Comparison of ENCODE assay signal across 13 cellular contexts in the genomic region with DNA sequence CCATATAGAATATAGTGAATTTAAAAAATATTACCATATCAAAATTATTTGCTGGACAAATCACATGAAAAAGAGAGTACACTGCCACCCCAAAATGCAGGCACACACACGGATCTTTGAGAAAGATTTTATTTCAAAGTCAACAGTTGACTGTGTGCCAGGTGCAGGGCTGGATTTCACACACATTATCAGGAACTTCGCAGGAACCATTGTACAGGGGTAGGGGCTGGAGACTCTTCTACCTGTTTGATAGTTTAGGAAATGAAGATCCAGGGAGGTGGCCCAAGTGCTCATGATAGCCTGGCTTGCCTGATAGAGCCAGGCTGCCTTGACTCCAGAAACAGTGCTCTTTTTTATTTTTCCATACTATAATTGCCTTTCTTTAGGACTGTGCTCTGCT.
"Had no signal": no experiment of that assay in that cellular context is flagged by ENCODE, and none has a peak within 500 bp of the region (broad histone marks: within the 10 kb centered on the region; RNA-seq: fewer than 3 reads in every experiment).

No MANE protein-coding gene starts in this region.

- H3K27ac ChIP-seq: tibial artery had no signal

- H3K27ac Mint-ChIP-seq: activated naive CD4-positive, alpha-beta T cell treated with anti-CD3 and anti-CD28 coated beads, Interleukin-2, amount 10 ng/mL, durations not matched to agents 7 days and 5 days; memory B cell; natural killer cell; stimulated activated naive B cell treated with anti-CD40 and anti-IgM and Interleukin-4, amounts not matched to agents 10 μg/mL and 1 μg/mL and 100 μg/mL, for 72 hours; T-helper 2 cell treated with Interferon-gamma antibody and Interleukin-4, amounts not matched to agents 5 μg/mL and 100 μg/mL, for 36 hours had no signal

- H3K36me3 ChIP-seq: gastrocnemius medialis, heart left ventricle, tibial artery had no signal

- H3K4me1 Mint-ChIP-seq: memory B cell had no signal

- H3K27me3 Mint-ChIP-seq: activated naive CD4-positive, alpha-beta T cell treated with anti-CD3 and anti-CD28 coated beads, Interleukin-2, amount 10 ng/mL, durations not matched to agents 7 days and 5 days; memory B cell; stimulated activated naive B cell treated with anti-CD40 and anti-IgM and Interleukin-4, amounts not matched to agents 10 μg/mL and 1 μg/mL and 100 μg/mL, for 72 hours had no signal

- H3K4me3 ChIP-seq: gastrocnemius medialis, heart left ventricle, tibial artery had no signal

- H3K4me3 Mint-ChIP-seq: activated naive CD4-positive, alpha-beta T cell treated with anti-CD3 and anti-CD28 coated beads, Interleukin-2, amount 10 ng/mL, durations not matched to agents 7 days and 5 days; memory B cell; natural killer cell; stimulated activated naive B cell treated with anti-CD40 and anti-IgM and Interleukin-4, amounts not matched to agents 10 μg/mL and 1 μg/mL and 100 μg/mL, for 72 hours; T-helper 2 cell treated with Interferon-gamma antibody and Interleukin-4, amounts not matched to agents 5 μg/mL and 100 μg/mL, for 36 hours had no signal

- H3K27me3 ChIP-seq: gastrocnemius medialis, heart left ventricle, tibial artery had no signal

- H3K9me3 Mint-ChIP-seq: T-helper 2 cell treated with Interferon-gamma antibody and Interleukin-4, amounts not matched to agents 5 μg/mL and 100 μg/mL, for 36 hours had no signal

- ATAC-seq: activated CD4-positive, CD25-positive, alpha-beta regulatory T cell treated with anti-CD3 and anti-CD28 coated beads, Interleukin-2, amount 50 U/mL, for 24 hours; gastrocnemius medialis; heart left ventricle; natural killer cell; stimulated activated naive B cell treated with anti-CD40 and anti-IgM and Interleukin-4, amounts not matched to agents 10 μg/mL and 1 μg/mL and 100 μg/mL, for 72 hours had no signal

- H3K36me3 Mint-ChIP-seq: natural killer cell had no signal

- DNase-seq: activated CD4-positive, alpha-beta T cell treated with anti-CD3 and anti-CD28 coated beads, Interleukin-2, amount 50 U/mL, for 1 hour; activated naive CD4-positive, alpha-beta T cell treated with anti-CD3 and anti-CD28 coated beads, Interleukin-2, amount 10 ng/mL, durations not matched to agents 7 days and 5 days; gastrocnemius medialis; heart left ventricle; natural killer cell; posterior cingulate gyrus; retina; stimulated activated CD4-positive, alpha-beta T cell treated with anti-CD3 and anti-CD28 coated beads, Interleukin-2, amount 100 ng/mL, for 48 hours; stimulated activated naive B cell treated with anti-CD40 and anti-IgM and Interleukin-4, amounts not matched to agents 10 μg/mL and 1 μg/mL and 100 μg/mL, for 72 hours; tibial artery had no signal

- H3K9me3 ChIP-seq: gastrocnemius medialis, tibial artery had no signal
